ENCODE assay signal across 1 cellular context in the genomic region with DNA sequence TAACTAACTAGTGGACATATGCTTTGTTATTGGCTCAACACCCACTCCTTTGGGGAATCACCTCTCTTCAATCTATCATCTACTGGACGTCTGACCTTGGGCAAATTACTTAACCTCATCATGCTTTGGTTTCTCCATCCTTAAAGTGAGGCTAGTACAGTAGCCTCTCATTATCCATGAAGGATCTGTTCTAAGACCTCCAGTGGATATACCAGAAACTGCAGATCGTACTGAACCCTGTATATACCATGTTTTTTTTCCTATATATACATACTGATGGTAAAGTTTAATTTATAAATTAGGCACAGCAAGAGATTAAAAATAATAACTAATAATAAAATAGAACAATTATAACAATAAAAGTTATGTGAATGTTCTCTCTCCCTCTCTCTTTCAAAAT.
TF ChIP-seq lines count a peak whose summit lies in the region.

No MANE protein-coding gene starts in this region.

TF ChIP-seq in HCT116, 20 proteins besides CTCF, POLR2A, EP300 and RAD21 (continued from another document):
- TF ChIP-seq, protein P1, sequence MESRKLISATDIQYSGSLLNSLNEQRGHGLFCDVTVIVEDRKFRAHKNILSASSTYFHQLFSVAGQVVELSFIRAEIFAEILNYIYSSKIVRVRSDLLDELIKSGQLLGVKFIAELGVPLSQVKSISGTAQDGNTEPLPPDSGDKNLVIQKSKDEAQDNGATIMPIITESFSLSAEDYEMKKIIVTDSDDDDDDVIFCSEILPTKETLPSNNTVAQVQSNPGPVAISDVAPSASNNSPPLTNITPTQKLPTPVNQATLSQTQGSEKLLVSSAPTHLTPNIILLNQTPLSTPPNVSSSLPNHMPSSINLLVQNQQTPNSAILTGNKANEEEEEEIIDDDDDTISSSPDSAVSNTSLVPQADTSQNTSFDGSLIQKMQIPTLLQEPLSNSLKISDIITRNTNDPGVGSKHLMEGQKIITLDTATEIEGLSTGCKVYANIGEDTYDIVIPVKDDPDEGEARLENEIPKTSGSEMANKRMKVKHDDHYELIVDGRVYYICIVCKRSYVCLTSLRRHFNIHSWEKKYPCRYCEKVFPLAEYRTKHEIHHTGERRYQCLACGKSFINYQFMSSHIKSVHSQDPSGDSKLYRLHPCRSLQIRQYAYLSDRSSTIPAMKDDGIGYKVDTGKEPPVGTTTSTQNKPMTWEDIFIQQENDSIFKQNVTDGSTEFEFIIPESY (IDR thresholded peaks at IDR 0.05; ENCODE audit: extremely low read depth, insufficient replicate concordance, low read length) = no peak
- no peak for TF ChIP-seq POLR2AphosphoS5 (IDR thresholded peaks at IDR 0.05; ENCODE audit: low read depth, low read length)
- no peak for TF ChIP-seq ELF1 (IDR thresholded peaks at IDR 0.05; ENCODE audit: borderline replicate concordance, low read depth)
- no peak for TF ChIP-seq CEBPB (IDR thresholded peaks at IDR 0.05; ENCODE audit: low read depth)
- no peak for TF ChIP-seq EZH2phosphoT487 (IDR thresholded peaks at IDR 0.05; ENCODE audit: borderline replicate concordance)
- no peak for TF ChIP-seq JUND (IDR thresholded peaks at IDR 0.05)
TF ChIP-seq in HCT116: peak in this region for 0.
